In the genomic region with DNA sequence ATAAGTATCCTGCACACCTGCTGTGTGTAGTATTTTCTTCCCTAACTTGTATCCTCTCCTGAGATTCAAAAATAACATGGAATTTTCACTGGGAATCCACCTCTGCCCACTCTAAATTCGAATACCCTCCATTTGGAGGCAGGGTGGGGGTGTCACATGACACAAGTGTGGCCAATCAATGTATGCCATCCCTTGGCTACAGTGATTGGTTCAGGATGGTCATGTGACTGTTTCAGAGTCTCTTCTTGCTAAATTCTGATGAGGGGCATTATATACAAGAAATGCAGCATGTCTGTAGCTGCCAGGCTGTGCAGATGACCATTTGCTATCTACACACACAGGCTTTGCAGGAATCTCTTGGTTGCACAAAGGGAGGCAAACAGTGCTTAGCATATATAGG, we compare ENCODE assay signal across 32 cellular contexts.
"Had no signal": no experiment of that assay in that cellular context is flagged by ENCODE, and none has a peak within 500 bp of the region (broad histone marks: within the 10 kb centered on the region; RNA-seq: fewer than 3 reads in every experiment).

No MANE protein-coding gene starts in this region.

- ATAC-seq: activated CD4-positive, CD25-positive, alpha-beta regulatory T cell treated with anti-CD3 and anti-CD28 coated beads, Interleukin-2, amount 50 U/mL, for 24 hours; activated CD8-positive, alpha-beta T cell treated with anti-CD3 and anti-CD28 coated beads for 36 hours; activated T-cell treated with anti-CD3 and anti-CD28 coated beads, Interleukin-2, amount 50 U/mL, for 4 hours; activated T-helper 17 cell treated with anti-CD3 and anti-CD28 coated beads, Interleukin-2, amount 50 U/mL, for 72 hours; esophagus mucosa; T-helper 17 cell had no signal

- H3K4me3 ChIP-seq: coronary artery, dorsolateral prefrontal cortex had no signal

- H3K36me3 ChIP-seq: brain microvascular endothelial cell, WERI-Rb-1 had no signal

- H3K36me3 Mint-ChIP-seq: activated naive CD8-positive, alpha-beta T cell had no signal

- DNase-seq: activated B cell treated with CpG ODN at 0.5 μM for 24 hours; activated CD4-positive, alpha-beta T cell treated with anti-CD3 and anti-CD28 coated beads for 48 hours; activated CD4-positive, alpha-beta T cell treated with anti-CD3 and anti-CD28 coated beads, Interleukin-2, amount 50 U/mL, for 1 hour; activated CD4-positive, alpha-beta T cell treated with anti-CD3 and anti-CD28 coated beads, Interleukin-2, amount 50 U/mL, for 48 hours; activated CD8-positive, alpha-beta memory T cell treated with anti-CD3 and anti-CD28 coated beads for 24 hours; activated CD8-positive, alpha-beta T cell treated with anti-CD3 and anti-CD28 coated beads for 36 hours; activated effector memory CD4-positive, alpha-beta T cell treated with Interleukin-2 at 50 U/mL for 16 hours; activated gamma-delta T cell treated with Interleukin-2 at 50 U/mL for 16 hours; activated naive CD4-positive, alpha-beta T cell treated with anti-CD3 and anti-CD28 coated beads, Interleukin-2, amount 50 U/mL, for 16 hours; activated naive CD4-positive, alpha-beta T cell treated with Interleukin-2 at 50 U/mL for 16 hours; activated T-cell treated with anti-CD3 and anti-CD28 coated beads, Interleukin-2, amount 50 U/mL, for 4 hours; amniotic stem cell; anterior cingulate cortex; brain microvascular endothelial cell; dorsolateral prefrontal cortex; effector CD4-positive, alpha-beta T cell; foreskin fibroblast; head of caudate nucleus; T-helper 17 cell; T1000; WERI-Rb-1 had no signal

- H3K27ac Mint-ChIP-seq: activated B cell treated with CpG ODN at 0.5 μM for 24 hours; activated CD8-positive, alpha-beta T cell treated with anti-CD3 and anti-CD28 coated beads for 36 hours; activated naive CD8-positive, alpha-beta T cell; activated T-helper 17 cell treated with anti-CD3 and anti-CD28 coated beads, Interleukin-2, amount 50 U/mL, for 72 hours; dendritic cell treated with granulocyte-macrophage colony-stimulating factor and Interleukin-4, amounts not matched to agents 40 ng/mL and 50 ng/mL, for 4 days; T-helper 17 cell; T-helper 2 cell treated with Interferon-gamma antibody and Interleukin-4, amounts not matched to agents 5 μg/mL and 100 μg/mL, for 36 hours had no signal

- H3K4me1 Mint-ChIP-seq: activated B cell treated with CpG ODN at 0.5 μM for 24 hours; activated T-helper 17 cell treated with anti-CD3 and anti-CD28 coated beads, Interleukin-2, amount 50 U/mL, for 72 hours; central memory CD8-positive, alpha-beta T cell; T-helper 17 cell had no signal

- H3K9me3 Mint-ChIP-seq: activated T-cell treated with anti-CD3 and anti-CD28 coated beads, Interleukin-2, amount 50 U/mL, for 4 hours; dendritic cell treated with granulocyte-macrophage colony-stimulating factor and Interleukin-4, amounts not matched to agents 40 ng/mL and 50 ng/mL, for 4 days had no signal

- H3K4me3 Mint-ChIP-seq: activated B cell treated with CpG ODN at 0.5 μM for 24 hours; activated CD8-positive, alpha-beta T cell treated with anti-CD3 and anti-CD28 coated beads for 36 hours; activated naive CD8-positive, alpha-beta T cell; activated T-cell treated with anti-CD3 and anti-CD28 coated beads, Interleukin-2, amount 50 U/mL, for 4 hours; activated T-helper 17 cell treated with anti-CD3 and anti-CD28 coated beads, Interleukin-2, amount 50 U/mL, for 72 hours; central memory CD8-positive, alpha-beta T cell; dendritic cell treated with granulocyte-macrophage colony-stimulating factor and Interleukin-4, amounts not matched to agents 40 ng/mL and 50 ng/mL, for 4 days; T-helper 17 cell; T-helper 2 cell treated with Interferon-gamma antibody and Interleukin-4, amounts not matched to agents 5 μg/mL and 100 μg/mL, for 36 hours had no signal

- H3K27me3 Mint-ChIP-seq: activated B cell treated with CpG ODN at 0.5 μM for 24 hours; activated CD8-positive, alpha-beta T cell treated with anti-CD3 and anti-CD28 coated beads for 36 hours; activated naive CD8-positive, alpha-beta T cell; activated T-helper 17 cell treated with anti-CD3 and anti-CD28 coated beads, Interleukin-2, amount 50 U/mL, for 72 hours; central memory CD8-positive, alpha-beta T cell; dendritic cell treated with granulocyte-macrophage colony-stimulating factor and Interleukin-4, amounts not matched to agents 40 ng/mL and 50 ng/mL, for 4 days; T-helper 17 cell had no signal

- H3K27ac ChIP-seq: brain microvascular endothelial cell, coronary artery, dorsolateral prefrontal cortex, WERI-Rb-1 had no signal

- FAIRE-seq: astrocyte, bronchial epithelial cell, frontal cortex had no signal

- H3K27me3 ChIP-seq: brain microvascular endothelial cell, dorsolateral prefrontal cortex had no signal
